In the genomic region with DNA sequence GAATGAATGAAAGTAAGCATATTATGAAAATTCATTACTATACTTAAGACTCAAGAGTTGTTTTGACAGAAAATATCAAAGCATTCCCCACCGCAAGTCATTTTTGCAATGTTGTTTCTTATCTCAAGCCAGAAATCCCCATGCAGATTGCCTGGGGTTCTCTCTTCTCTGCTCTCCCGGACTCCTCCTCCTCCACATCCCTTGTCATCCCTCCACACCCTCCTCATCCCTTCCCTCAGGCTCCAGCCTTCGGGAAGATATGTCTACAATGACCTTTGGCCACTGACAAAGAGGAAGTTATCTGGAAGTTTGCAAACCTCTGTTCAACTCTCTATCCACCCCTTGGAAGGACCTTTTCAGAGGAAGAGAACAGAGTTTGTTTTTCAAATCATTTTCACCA, we compare ENCODE assay signal across 20 cellular contexts. TPM values are rescaled to one million over a fixed set of nuclear protein-coding genes. Genes with fewer than 3 reads are reported as not detected.
DNase-seq lines count a peak whose midpoint lies in the region; FAIRE-seq and TF ChIP-seq lines count a peak whose summit lies in the region.
"Had no signal": no experiment of that assay in that cellular context is flagged by ENCODE, and none has a peak within 500 bp of the region (broad histone marks: within the 10 kb centered on the region; RNA-seq: fewer than 3 reads in every experiment).

No MANE protein-coding gene starts in this region.

- intact Hi-C loops in Caco-2 (cut with micrococcal nuclease; ENCODE audit: unreplicated experiment), result loop anchor here (1.0 kb wide), 2 partner anchors 10 to 62 kb away; no protein-coding TSS in a partner anchor

- H3K27ac Mint-ChIP-seq in Caco-2 (ENCODE audit: unreplicated experiment), result peak overlapping the region; percentile 68
- peak overlapping the region; percentile 2 for H3K27ac Mint-ChIP-seq in mesothelial cell of epicardium
- H3K27ac Mint-ChIP-seq: B cell; CD4-positive, alpha-beta T cell had no signal

- H3K4me1 Mint-ChIP-seq in Caco-2 (ENCODE audit: low read depth, unreplicated experiment), result peaks cover 18% of the 10 kb centered on the region
- peaks cover 22% of the 10 kb centered on the region for H3K4me1 Mint-ChIP-seq in mesothelial cell of epicardium
- H3K4me1 Mint-ChIP-seq: B cell had no signal

- CTCF ChIA-PET in Caco-2 (lab: Charles Lee), result no interaction called here

- no peak overlapping the region for H3K27ac ChIP-seq in small intestine (ENCODE audit: low read depth in 1 of 2, low read length in 1 of 2)
- H3K27ac ChIP-seq: GM23248, HL-60 had no signal

- TF ChIP-seq CTCF in Caco-2 (IDR thresholded peaks at IDR 0.05; ENCODE audit: insufficient read depth in 1 of 2, low read depth in 1 of 2, low read length in 1 of 2, severe bottlenecking in 1 of 2, unreplicated experiment in 1 of 2) (no peak), fibroblast of villous mesenchyme (IDR thresholded peaks at IDR 0.05; ENCODE audit: insufficient read depth, low read depth, low read length) (no peak), mesothelial cell of epicardium (IDR thresholded peaks at IDR 0.05; ENCODE audit: unreplicated experiment) (no peak)

- H3K4me3 ChIP-seq in Caco-2 (ENCODE audit: low read depth, low read length) (no peak overlapping the region), fibroblast of villous mesenchyme (ENCODE audit: low read depth, low read length) (no peak overlapping the region), small intestine (ENCODE audit: low read depth in 1 of 2, low read length in 2 of 2) (no peak overlapping the region)
- H3K4me3 ChIP-seq: GM23248 had no signal

- H3K4me1 ChIP-seq in Caco-2 (peaks cover 33% of the 10 kb centered on the region), small intestine (ENCODE audit: control insufficient read depth in 2 of 2, insufficient read depth in 1 of 2, low read depth in 1 of 2, low read length in 1 of 2) (no peaks in the 10 kb centered on the region)

- H3K9me3 Mint-ChIP-seq in Caco-2 (ENCODE audit: unreplicated experiment) (no peaks in the 10 kb centered on the region), mesothelial cell of epicardium (no peaks in the 10 kb centered on the region)
- H3K9me3 Mint-ChIP-seq: CD4-positive, alpha-beta T cell had no signal

- no TSS peak for BruUV-seq in Caco-2 (replicated peaks; lab: Mats Ljungman, UMichigan)

- no peaks in the 10 kb centered on the region for H3K36me3 ChIP-seq in Caco-2 (ENCODE audit: control insufficient read depth, insufficient read depth, low read length)
- H3K36me3 ChIP-seq in small intestine (ENCODE audit: control insufficient read depth in 2 of 2, insufficient read depth in 2 of 2, low read length in 2 of 2), result no peaks in the 10 kb centered on the region

- H3K27me3 ChIP-seq in Caco-2 (replicated peaks; ENCODE audit: control insufficient read depth, insufficient read depth, low read length) (no peaks in the 10 kb centered on the region), small intestine (ENCODE audit: control insufficient read depth in 2 of 2, insufficient read depth in 2 of 2, low read length in 2 of 2) (no peaks in the 10 kb centered on the region)

- 19 to 50% (median 34%) methylated on average over 3 of the region's 3 CpGs for WGBS in small intestine, 3 donors

- H3K36me3 Mint-ChIP-seq in Caco-2 (ENCODE audit: insufficient read depth, unreplicated experiment) (peaks cover 6% of the 10 kb centered on the region), mesothelial cell of epicardium (no peaks in the 10 kb centered on the region)

- H3K27me3 Mint-ChIP-seq in Caco-2 (ENCODE audit: insufficient read depth, unreplicated experiment) (no peaks in the 10 kb centered on the region), mesothelial cell of epicardium (ENCODE audit: low read depth) (no peaks in the 10 kb centered on the region)

- peak; percentile 66 to 78 for DNase-seq in Caco-2
- peak; percentile 6 for DNase-seq in fibroblast of villous mesenchyme (ENCODE audit: low read depth)
- no peak for DNase-seq in mesothelial cell of epicardium (ENCODE audit: low spot score in 2 of 2, unreplicated experiment in 2 of 2)
- peak; percentile 53 for DNase-seq in small intestine
- DNase-seq in cerebellar cortex (ENCODE audit: low spot score), result no peak
- DNase-seq in activated CD4-positive, CD25-positive, alpha-beta regulatory T cell (lab: John Stamatoyannopoulos, UW), result no peak
- DNase-seq in NCI-H1092 (lab: John Stamatoyannopoulos, UW), result no peak
- no peak for DNase-seq in 8988T
- DNase-seq: C1 segment of cervical spinal cord; CD4-positive, alpha-beta T cell; DMS153; DMS79 treated with DMSO at 0.1 percent for 48 hours; EL; GM23248 had no signal

- FAIRE-seq in small intestine (lab: Jason Lieb, UNC), result no peak
- FAIRE-seq: D721Med, G401.6, GM12891, H54 had no signal

- POLR2A ChIA-PET in Caco-2 (lab: Charles Lee), result no interaction called here

- H3K9me3 ChIP-seq in Caco-2 (no peaks in the 10 kb centered on the region), small intestine (ENCODE audit: control insufficient read depth, low read depth) (no peaks in the 10 kb centered on the region)

- H3K4me3 Mint-ChIP-seq in Caco-2 (ENCODE audit: unreplicated experiment), result peak overlapping the region; percentile 37
- H3K4me3 Mint-ChIP-seq in mesothelial cell of epicardium, result no peak overlapping the region
- H3K4me3 Mint-ChIP-seq: B cell; CD4-positive, alpha-beta T cell had no signal

RNA-seq across cellular contexts. Expression of a gene that starts 11.9 kb away (rescaled TPM):
- total RNA-seq in Caco-2 (2022) (17.8 and 18.4 TPM in 2 replicates), fibroblast of villous mesenchyme (not detected in 2 replicates), mesothelial cell of epicardium (0.13 to 0.54 TPM (median 0.16 TPM) in 3 replicates)
- under 1 TPM; under 0.01 to 0.51 (median 0.22) TPM for polyA plus RNA-seq in small intestine
- total RNA-seq: B cell, GM23248 had no signal
- polyA plus RNA-seq: GM23248 had no signal

Comparison
In these comparisons a context has a peak if more than half of its experiments do, and no peak if none do; other contexts are left out.
1. DNase-seq: peak in Caco-2 (2 of 2), fibroblast of villous mesenchyme (single experiment) and small intestine (single experiment); none in mesothelial cell of epicardium (0 of 2), cerebellar cortex (single experiment), activated CD4-positive, CD25-positive, alpha-beta regulatory T cell (0 of 4), NCI-H1092 (single experiment) and 8988T (single experiment).
2. RNA of a gene that starts 11.9 kb away (total RNA-seq): 17.8 to 18.4 TPM in Caco-2; 0.13 to 0.54 TPM in mesothelial cell of epicardium and not detected in fibroblast of villous mesenchyme; every median in the first group is over 10 times any median in the second.